9 cellular contexts compared by ENCODE assay signal in genomic region chr1:93178418-93178817, GRCh38. TPM values are rescaled to one million over a fixed set of nuclear protein-coding genes. Genes with fewer than 3 reads are reported as not detected.
DNase-seq lines count a peak whose midpoint lies in the region; ATAC-seq and TF ChIP-seq lines count a peak whose summit lies in the region.
"Had no signal": no experiment of that assay in that cellular context is flagged by ENCODE, and none has a peak within 500 bp of the region (broad histone marks: within the 10 kb centered on the region; RNA-seq: fewer than 3 reads in every experiment).

No MANE protein-coding gene starts in this region.

- ATAC-seq in activated CD8-positive, alpha-beta memory T cell treated with anti-CD3 and anti-CD28 coated beads, Interleukin-2, amount 10 ng/mL, durations not matched to agents 7 days and 5 days: no peak

- CTCF ChIA-PET in activated CD8-positive, alpha-beta memory T cell treated with anti-CD3 and anti-CD28 coated beads, Interleukin-2, amount 10 ng/mL, durations not matched to agents 7 days and 5 days (lab: Charles Lee): no interaction called here

- DNase-seq in activated CD8-positive, alpha-beta memory T cell treated with anti-CD3 and anti-CD28 coated beads, Interleukin-2, amount 10 ng/mL, durations not matched to agents 7 days and 5 days: no peak
- DNase-seq in activated CD8-positive, alpha-beta memory T cell treated with anti-CD3 and anti-CD28 coated beads, Interleukin-2, amount 50 U/mL, for 4 hours: no peak
- DNase-seq in activated T-helper 1 cell treated with anti-CD3 and anti-CD28 coated beads, Interleukin-12 subunit alpha, Interleukin-12 subunit beta, Interleukin-2, Interleukin-4 antibody, amounts not matched to agents 30 ng/mL and 10 ng/mL and 1 ng/mL, durations not matched to agents 14 hours and 24 hours and 36 hours (ENCODE audit: low spot score): no peak
- peak; percentile 30 for DNase-seq in iris pigment epithelial cell (ENCODE audit: low read depth)
- DNase-seq in tibial artery: no peak
- no peak for DNase-seq in HuH-7.5 (ENCODE audit: low spot score)
- no peak for DNase-seq in GM10266 (ENCODE audit: extremely low spot score)
- no peak for DNase-seq in NCI-H524 treated with DMSO at 0.1 percent for 48 hours (lab: John Stamatoyannopoulos, UW)
- DNase-seq: NCI-H1417 treated with DMSO at 0.1 percent for 48 hours had no signal

- intact Hi-C loops in activated T-helper 1 cell treated with anti-CD3 and anti-CD28 coated beads, Interleukin-12 subunit alpha, Interleukin-12 subunit beta, Interleukin-2, Interleukin-4 antibody, amounts not matched to agents 30 ng/mL and 10 ng/mL and 1 ng/mL, durations not matched to agents 14 hours and 24 hours and 36 hours (cut with micrococcal nuclease): no loop called here
- intact Hi-C loops in tibial artery (cut with DNase I; ENCODE audit: low total_unique reads): no loop called here

- no peaks in the 10 kb centered on the region for H3K27me3 ChIP-seq in tibial artery

- no peaks in the 10 kb centered on the region for H3K9me3 ChIP-seq in tibial artery

- peak overlapping the region; percentile 93 for H3K4me3 Mint-ChIP-seq in activated CD8-positive, alpha-beta memory T cell treated with anti-CD3 and anti-CD28 coated beads, Interleukin-2, amount 10 ng/mL, durations not matched to agents 7 days and 5 days
- H3K4me3 Mint-ChIP-seq in activated T-helper 1 cell treated with anti-CD3 and anti-CD28 coated beads, Interleukin-12 subunit alpha, Interleukin-12 subunit beta, Interleukin-2, Interleukin-4 antibody, amounts not matched to agents 30 ng/mL and 10 ng/mL and 1 ng/mL, durations not matched to agents 14 hours and 24 hours and 36 hours: peak overlapping the region; percentile 93

- H3K27ac Mint-ChIP-seq in activated CD8-positive, alpha-beta memory T cell treated with anti-CD3 and anti-CD28 coated beads, Interleukin-2, amount 10 ng/mL, durations not matched to agents 7 days and 5 days: peak overlapping the region; percentile 53
- H3K27ac Mint-ChIP-seq in activated T-helper 1 cell treated with anti-CD3 and anti-CD28 coated beads, Interleukin-12 subunit alpha, Interleukin-12 subunit beta, Interleukin-2, Interleukin-4 antibody, amounts not matched to agents 30 ng/mL and 10 ng/mL and 1 ng/mL, durations not matched to agents 14 hours and 24 hours and 36 hours: peak overlapping the region; percentile 64

- H3K27me3 Mint-ChIP-seq in activated CD8-positive, alpha-beta memory T cell treated with anti-CD3 and anti-CD28 coated beads, Interleukin-2, amount 10 ng/mL, durations not matched to agents 7 days and 5 days: no peaks in the 10 kb centered on the region
- H3K27me3 Mint-ChIP-seq in activated T-helper 1 cell treated with anti-CD3 and anti-CD28 coated beads, Interleukin-12 subunit alpha, Interleukin-12 subunit beta, Interleukin-2, Interleukin-4 antibody, amounts not matched to agents 30 ng/mL and 10 ng/mL and 1 ng/mL, durations not matched to agents 14 hours and 24 hours and 36 hours (ENCODE audit: insufficient read depth): no peaks in the 10 kb centered on the region

- peaks cover 52% of the 10 kb centered on the region for H3K4me1 Mint-ChIP-seq in activated CD8-positive, alpha-beta memory T cell treated with anti-CD3 and anti-CD28 coated beads, Interleukin-2, amount 10 ng/mL, durations not matched to agents 7 days and 5 days
- H3K4me1 Mint-ChIP-seq in activated T-helper 1 cell treated with anti-CD3 and anti-CD28 coated beads, Interleukin-12 subunit alpha, Interleukin-12 subunit beta, Interleukin-2, Interleukin-4 antibody, amounts not matched to agents 30 ng/mL and 10 ng/mL and 1 ng/mL, durations not matched to agents 14 hours and 24 hours and 36 hours (ENCODE audit: low read depth): peaks cover 55% of the 10 kb centered on the region

- H3K4me3 ChIP-seq in tibial artery: peak overlapping the region; percentile 91 to 99

- H3K4me1 ChIP-seq in tibial artery: peaks cover 0 to 53% (median 18%) of the 10 kb centered on the region in 4 donors

- peaks cover 36% of the 10 kb centered on the region for H3K36me3 Mint-ChIP-seq in activated CD8-positive, alpha-beta memory T cell treated with anti-CD3 and anti-CD28 coated beads, Interleukin-2, amount 10 ng/mL, durations not matched to agents 7 days and 5 days
- H3K36me3 Mint-ChIP-seq in activated T-helper 1 cell treated with anti-CD3 and anti-CD28 coated beads, Interleukin-12 subunit alpha, Interleukin-12 subunit beta, Interleukin-2, Interleukin-4 antibody, amounts not matched to agents 30 ng/mL and 10 ng/mL and 1 ng/mL, durations not matched to agents 14 hours and 24 hours and 36 hours (ENCODE audit: low read depth): peaks cover 20% of the 10 kb centered on the region

- no peaks in the 10 kb centered on the region for H3K9me3 Mint-ChIP-seq in activated CD8-positive, alpha-beta memory T cell treated with anti-CD3 and anti-CD28 coated beads, Interleukin-2, amount 10 ng/mL, durations not matched to agents 7 days and 5 days (ENCODE audit: low read depth)
- H3K9me3 Mint-ChIP-seq in activated T-helper 1 cell treated with anti-CD3 and anti-CD28 coated beads, Interleukin-12 subunit alpha, Interleukin-12 subunit beta, Interleukin-2, Interleukin-4 antibody, amounts not matched to agents 30 ng/mL and 10 ng/mL and 1 ng/mL, durations not matched to agents 14 hours and 24 hours and 36 hours: peaks cover 3% of the 10 kb centered on the region

- TF ChIP-seq CTCF in tibial artery (IDR thresholded peaks at IDR 0.05) (no peak), GM10266 (IDR thresholded peaks at IDR 0.05; ENCODE audit: control insufficient read depth, insufficient read depth, low read depth, missing control alignments) (no peak)

- peaks cover 0 to 5% (median 0%) of the 10 kb centered on the region in 3 donors for H3K36me3 ChIP-seq in tibial artery

- peak overlapping the region in 1 of 2 donors; percentile 100 for H3K27ac ChIP-seq in tibial artery

RNA-seq across cellular contexts. Expression of gene TMED5, which starts 1.8 kb away (rescaled TPM):
- 10 to 100 TPM; 42.9 to 48.2 TPM for total RNA-seq in activated CD8-positive, alpha-beta memory T cell treated with anti-CD3 and anti-CD28 coated beads, Interleukin-2, amount 10 ng/mL, durations not matched to agents 7 days and 5 days
- 46.7 and 48.7 TPM in 2 replicates for total RNA-seq in activated T-helper 1 cell treated with anti-CD3 and anti-CD28 coated beads, Interleukin-12 subunit alpha, Interleukin-12 subunit beta, Interleukin-2, Interleukin-4 antibody, amounts not matched to agents 30 ng/mL and 10 ng/mL and 1 ng/mL, durations not matched to agents 14 hours and 24 hours and 36 hours

RNA-seq across cellular contexts. Expression of gene CCDC18, which starts 2.1 kb away (rescaled TPM):
- 10 to 100 TPM; 30.5 to 37.7 TPM for total RNA-seq in activated CD8-positive, alpha-beta memory T cell treated with anti-CD3 and anti-CD28 coated beads, Interleukin-2, amount 10 ng/mL, durations not matched to agents 7 days and 5 days
- total RNA-seq in activated T-helper 1 cell treated with anti-CD3 and anti-CD28 coated beads, Interleukin-12 subunit alpha, Interleukin-12 subunit beta, Interleukin-2, Interleukin-4 antibody, amounts not matched to agents 30 ng/mL and 10 ng/mL and 1 ng/mL, durations not matched to agents 14 hours and 24 hours and 36 hours: 11.6 and 17.1 TPM in 2 replicates
